In the genomic region with DNA sequence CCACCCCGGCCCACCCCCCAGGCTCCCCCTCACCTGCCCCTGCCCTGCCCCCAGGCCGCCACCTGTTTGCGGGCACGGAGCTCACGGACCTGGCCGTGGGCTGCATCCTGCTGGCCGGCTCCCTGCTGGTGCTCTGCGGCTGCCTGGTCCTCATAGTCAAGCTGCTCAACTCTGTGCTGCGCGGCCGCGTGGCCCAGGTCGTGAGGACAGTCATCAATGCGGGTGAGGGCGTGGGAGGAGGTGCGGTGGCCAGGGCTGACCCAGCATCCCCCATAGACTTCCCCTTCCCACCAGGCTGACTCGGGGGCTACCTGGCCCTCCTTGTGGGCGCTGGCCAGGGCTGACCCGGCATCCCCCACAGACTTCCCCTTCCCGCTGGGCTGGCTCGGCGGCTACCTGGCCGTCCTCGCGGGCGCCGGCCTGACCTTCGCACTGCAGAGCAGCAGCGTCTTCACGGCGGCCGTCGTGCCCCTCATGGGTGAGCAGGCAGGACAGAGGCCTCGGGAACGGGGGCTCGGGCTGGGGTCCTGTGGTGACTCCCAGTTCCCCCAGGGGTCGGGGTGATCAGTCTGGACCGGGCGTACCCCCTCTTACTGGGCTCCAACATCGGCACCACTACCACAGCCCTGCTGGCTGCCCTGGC, we compare ENCODE assay signal across 1 cellular context.
A peak's percentile ranks its signal among the peaks of the same experiment; 100 is the strongest.
TF ChIP-seq lines count a peak whose summit lies in the region.

No MANE protein-coding gene starts in this region.

TF ChIP-seq in HepG2, 621 proteins besides CTCF, POLR2A, EP300 and RAD21 (continues in another document):
- TF ChIP-seq SRY (CRISPR knock-in tag; IDR thresholded peaks at IDR 0.05) (0 out of 2 replicates have a peak, but pooled peaks have one; percentile 25), ZFP36L1 (CRISPR knock-in tag; IDR thresholded peaks at IDR 0.05) (no peak), EHMT2 (IDR thresholded peaks at IDR 0.05; ENCODE audit: borderline replicate concordance, low read depth, low read length) (no peak), ZC3H13 (CRISPR knock-in tag; IDR thresholded peaks at IDR 0.05) (peak; percentile 76), ZNF17 (CRISPR knock-in tag; IDR thresholded peaks at IDR 0.05) (no peak), HNRNPLL (IDR thresholded peaks at IDR 0.05; ENCODE audit: low read depth, low read length, poor library complexity, severe bottlenecking) (peak; percentile 16), MAZ (IDR thresholded peaks at IDR 0.05; ENCODE audit: borderline replicate concordance, low read depth, low read length) (no peak), MAZ (CRISPR knock-in tag; IDR thresholded peaks at IDR 0.05; ENCODE audit: low read depth) (peak; percentile 35; the same call in 1 of the 2 replicates), TBX2 (CRISPR knock-in tag; IDR thresholded peaks at IDR 0.05; ENCODE audit: borderline replicate concordance) (no peak; the same call in 1 of the 2 replicates), POGZ (CRISPR knock-in tag; IDR thresholded peaks at IDR 0.05) (no peak), AGO2 (optimal IDR thresholded peaks at IDR 0.05; ENCODE audit: low read depth, low read length) (peak; percentile 38), HOXA9 (CRISPR knock-in tag; IDR thresholded peaks at IDR 0.05; ENCODE audit: borderline replicate concordance) (peak; percentile 49; the same call in 1 of the 2 replicates), RBFOX2 (IDR thresholded peaks at IDR 0.05; ENCODE audit: low read depth, low read length) (peak; percentile 68), ZNF629 (CRISPR knock-in tag; conservative IDR thresholded peaks at IDR 0.05) (0 out of 2 replicates have a peak, but pooled peaks have one; percentile 14), AKAP8 (CRISPR knock-in tag; IDR thresholded peaks at IDR 0.05) (peak; percentile 56; the same call in 1 of the 2 replicates), ZNF382 (CRISPR knock-in tag; IDR thresholded peaks at IDR 0.05; ENCODE audit: borderline replicate concordance) (no peak), IKZF1 (IDR thresholded peaks at IDR 0.05) (no peak), ZSCAN25 (CRISPR knock-in tag; IDR thresholded peaks at IDR 0.05) (0 out of 2 replicates have a peak, but pooled peaks have one; percentile 59), ZNF451 (CRISPR knock-in tag; IDR thresholded peaks at IDR 0.05) (no peak), MTA3 (CRISPR knock-in tag; IDR thresholded peaks at IDR 0.05) (no peak), KMT2A (CRISPR knock-in tag; IDR thresholded peaks at IDR 0.05) (0 out of 2 replicates have a peak, but pooled peaks have one; percentile 14), ZNF891 (CRISPR knock-in tag; IDR thresholded peaks at IDR 0.05) (0 out of 2 replicates have a peak, but pooled peaks have one; percentile 27), FOXC1 (CRISPR knock-in tag; IDR thresholded peaks at IDR 0.05; ENCODE audit: borderline replicate concordance) (0 out of 2 replicates have a peak, but pooled peaks have one; percentile 27), ZMYM4 (CRISPR knock-in tag; IDR thresholded peaks at IDR 0.05) (0 out of 2 replicates have a peak, but pooled peaks have one; percentile 17), ZNF10 (CRISPR knock-in tag; IDR thresholded peaks at IDR 0.05; ENCODE audit: borderline replicate concordance, low read depth) (no peak), FOXK1 (CRISPR knock-in tag; IDR thresholded peaks at IDR 0.05; ENCODE audit: borderline replicate concordance, low read depth) (no peak), ZFP36 (IDR thresholded peaks at IDR 0.05; ENCODE audit: borderline replicate concordance, low read depth, low read length, partially characterized antibody) (no peak), HDAC1 (CRISPR knock-in tag; IDR thresholded peaks at IDR 0.05) (peak; percentile 18; the same call in 1 of the 2 replicates), JDP2 (CRISPR knock-in tag; IDR thresholded peaks at IDR 0.05; ENCODE audit: borderline replicate concordance) (no peak), NFKB2 (CRISPR knock-in tag; IDR thresholded peaks at IDR 0.05; ENCODE audit: borderline replicate concordance) (0 out of 2 replicates have a peak, but pooled peaks have one; percentile 25), ZFP90 (CRISPR knock-in tag; IDR thresholded peaks at IDR 0.05; ENCODE audit: borderline replicate concordance) (no peak), ZNF263 (CRISPR knock-in tag; IDR thresholded peaks at IDR 0.05) (0 out of 2 replicates have a peak, but pooled peaks have one; percentile 31), ZNF773 (CRISPR knock-in tag; IDR thresholded peaks at IDR 0.05; ENCODE audit: borderline replicate concordance) (no peak), HOXA3 (CRISPR knock-in tag; IDR thresholded peaks at IDR 0.05) (0 out of 2 replicates have a peak, but pooled peaks have one; percentile 46), SOX6 (IDR thresholded peaks at IDR 0.05) (no peak), SOX6 (CRISPR knock-in tag; IDR thresholded peaks at IDR 0.05) (no peak), NFATC3 (CRISPR knock-in tag; IDR thresholded peaks at IDR 0.05) (no peak), ZBTB7B (CRISPR knock-in tag; IDR thresholded peaks at IDR 0.05) (peak; percentile 31; the same call in 1 of the 2 replicates)
- TF ChIP-seq, protein P1, sequence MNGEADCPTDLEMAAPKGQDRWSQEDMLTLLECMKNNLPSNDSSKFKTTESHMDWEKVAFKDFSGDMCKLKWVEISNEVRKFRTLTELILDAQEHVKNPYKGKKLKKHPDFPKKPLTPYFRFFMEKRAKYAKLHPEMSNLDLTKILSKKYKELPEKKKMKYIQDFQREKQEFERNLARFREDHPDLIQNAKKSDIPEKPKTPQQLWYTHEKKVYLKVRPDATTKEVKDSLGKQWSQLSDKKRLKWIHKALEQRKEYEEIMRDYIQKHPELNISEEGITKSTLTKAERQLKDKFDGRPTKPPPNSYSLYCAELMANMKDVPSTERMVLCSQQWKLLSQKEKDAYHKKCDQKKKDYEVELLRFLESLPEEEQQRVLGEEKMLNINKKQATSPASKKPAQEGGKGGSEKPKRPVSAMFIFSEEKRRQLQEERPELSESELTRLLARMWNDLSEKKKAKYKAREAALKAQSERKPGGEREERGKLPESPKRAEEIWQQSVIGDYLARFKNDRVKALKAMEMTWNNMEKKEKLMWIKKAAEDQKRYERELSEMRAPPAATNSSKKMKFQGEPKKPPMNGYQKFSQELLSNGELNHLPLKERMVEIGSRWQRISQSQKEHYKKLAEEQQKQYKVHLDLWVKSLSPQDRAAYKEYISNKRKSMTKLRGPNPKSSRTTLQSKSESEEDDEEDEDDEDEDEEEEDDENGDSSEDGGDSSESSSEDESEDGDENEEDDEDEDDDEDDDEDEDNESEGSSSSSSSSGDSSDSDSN (CRISPR knock-in tag; IDR thresholded peaks at IDR 0.05), result peak; percentile 59; the same call in 1 of the 2 replicates
- TF ChIP-seq, protein P2, sequence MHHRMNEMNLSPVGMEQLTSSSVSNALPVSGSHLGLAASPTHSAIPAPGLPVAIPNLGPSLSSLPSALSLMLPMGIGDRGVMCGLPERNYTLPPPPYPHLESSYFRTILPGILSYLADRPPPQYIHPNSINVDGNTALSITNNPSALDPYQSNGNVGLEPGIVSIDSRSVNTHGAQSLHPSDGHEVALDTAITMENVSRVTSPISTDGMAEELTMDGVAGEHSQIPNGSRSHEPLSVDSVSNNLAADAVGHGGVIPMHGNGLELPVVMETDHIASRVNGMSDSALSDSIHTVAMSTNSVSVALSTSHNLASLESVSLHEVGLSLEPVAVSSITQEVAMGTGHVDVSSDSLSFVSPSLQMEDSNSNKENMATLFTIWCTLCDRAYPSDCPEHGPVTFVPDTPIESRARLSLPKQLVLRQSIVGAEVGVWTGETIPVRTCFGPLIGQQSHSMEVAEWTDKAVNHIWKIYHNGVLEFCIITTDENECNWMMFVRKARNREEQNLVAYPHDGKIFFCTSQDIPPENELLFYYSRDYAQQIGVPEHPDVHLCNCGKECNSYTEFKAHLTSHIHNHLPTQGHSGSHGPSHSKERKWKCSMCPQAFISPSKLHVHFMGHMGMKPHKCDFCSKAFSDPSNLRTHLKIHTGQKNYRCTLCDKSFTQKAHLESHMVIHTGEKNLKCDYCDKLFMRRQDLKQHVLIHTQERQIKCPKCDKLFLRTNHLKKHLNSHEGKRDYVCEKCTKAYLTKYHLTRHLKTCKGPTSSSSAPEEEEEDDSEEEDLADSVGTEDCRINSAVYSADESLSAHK (CRISPR knock-in tag; IDR thresholded peaks at IDR 0.05; ENCODE audit: borderline replicate concordance), result no peak
- TF ChIP-seq, protein P3, sequence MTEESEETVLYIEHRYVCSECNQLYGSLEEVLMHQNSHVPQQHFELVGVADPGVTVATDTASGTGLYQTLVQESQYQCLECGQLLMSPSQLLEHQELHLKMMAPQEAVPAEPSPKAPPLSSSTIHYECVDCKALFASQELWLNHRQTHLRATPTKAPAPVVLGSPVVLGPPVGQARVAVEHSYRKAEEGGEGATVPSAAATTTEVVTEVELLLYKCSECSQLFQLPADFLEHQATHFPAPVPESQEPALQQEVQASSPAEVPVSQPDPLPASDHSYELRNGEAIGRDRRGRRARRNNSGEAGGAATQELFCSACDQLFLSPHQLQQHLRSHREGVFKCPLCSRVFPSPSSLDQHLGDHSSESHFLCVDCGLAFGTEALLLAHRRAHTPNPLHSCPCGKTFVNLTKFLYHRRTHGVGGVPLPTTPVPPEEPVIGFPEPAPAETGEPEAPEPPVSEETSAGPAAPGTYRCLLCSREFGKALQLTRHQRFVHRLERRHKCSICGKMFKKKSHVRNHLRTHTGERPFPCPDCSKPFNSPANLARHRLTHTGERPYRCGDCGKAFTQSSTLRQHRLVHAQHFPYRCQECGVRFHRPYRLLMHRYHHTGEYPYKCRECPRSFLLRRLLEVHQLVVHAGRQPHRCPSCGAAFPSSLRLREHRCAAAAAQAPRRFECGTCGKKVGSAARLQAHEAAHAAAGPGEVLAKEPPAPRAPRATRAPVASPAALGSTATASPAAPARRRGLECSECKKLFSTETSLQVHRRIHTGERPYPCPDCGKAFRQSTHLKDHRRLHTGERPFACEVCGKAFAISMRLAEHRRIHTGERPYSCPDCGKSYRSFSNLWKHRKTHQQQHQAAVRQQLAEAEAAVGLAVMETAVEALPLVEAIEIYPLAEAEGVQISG (CRISPR knock-in tag; IDR thresholded peaks at IDR 0.05), result peak; percentile 47; the same call in 1 of the 2 replicates
- TF ChIP-seq, protein P4, sequence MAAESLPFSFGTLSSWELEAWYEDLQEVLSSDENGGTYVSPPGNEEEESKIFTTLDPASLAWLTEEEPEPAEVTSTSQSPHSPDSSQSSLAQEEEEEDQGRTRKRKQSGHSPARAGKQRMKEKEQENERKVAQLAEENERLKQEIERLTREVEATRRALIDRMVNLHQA (CRISPR knock-in tag; IDR thresholded peaks at IDR 0.05), result no peak
- TF ChIP-seq, protein P5, sequence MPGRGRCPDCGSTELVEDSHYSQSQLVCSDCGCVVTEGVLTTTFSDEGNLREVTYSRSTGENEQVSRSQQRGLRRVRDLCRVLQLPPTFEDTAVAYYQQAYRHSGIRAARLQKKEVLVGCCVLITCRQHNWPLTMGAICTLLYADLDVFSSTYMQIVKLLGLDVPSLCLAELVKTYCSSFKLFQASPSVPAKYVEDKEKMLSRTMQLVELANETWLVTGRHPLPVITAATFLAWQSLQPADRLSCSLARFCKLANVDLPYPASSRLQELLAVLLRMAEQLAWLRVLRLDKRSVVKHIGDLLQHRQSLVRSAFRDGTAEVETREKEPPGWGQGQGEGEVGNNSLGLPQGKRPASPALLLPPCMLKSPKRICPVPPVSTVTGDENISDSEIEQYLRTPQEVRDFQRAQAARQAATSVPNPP (CRISPR knock-in tag; IDR thresholded peaks at IDR 0.05), result no peak
- TF ChIP-seq, protein P6, sequence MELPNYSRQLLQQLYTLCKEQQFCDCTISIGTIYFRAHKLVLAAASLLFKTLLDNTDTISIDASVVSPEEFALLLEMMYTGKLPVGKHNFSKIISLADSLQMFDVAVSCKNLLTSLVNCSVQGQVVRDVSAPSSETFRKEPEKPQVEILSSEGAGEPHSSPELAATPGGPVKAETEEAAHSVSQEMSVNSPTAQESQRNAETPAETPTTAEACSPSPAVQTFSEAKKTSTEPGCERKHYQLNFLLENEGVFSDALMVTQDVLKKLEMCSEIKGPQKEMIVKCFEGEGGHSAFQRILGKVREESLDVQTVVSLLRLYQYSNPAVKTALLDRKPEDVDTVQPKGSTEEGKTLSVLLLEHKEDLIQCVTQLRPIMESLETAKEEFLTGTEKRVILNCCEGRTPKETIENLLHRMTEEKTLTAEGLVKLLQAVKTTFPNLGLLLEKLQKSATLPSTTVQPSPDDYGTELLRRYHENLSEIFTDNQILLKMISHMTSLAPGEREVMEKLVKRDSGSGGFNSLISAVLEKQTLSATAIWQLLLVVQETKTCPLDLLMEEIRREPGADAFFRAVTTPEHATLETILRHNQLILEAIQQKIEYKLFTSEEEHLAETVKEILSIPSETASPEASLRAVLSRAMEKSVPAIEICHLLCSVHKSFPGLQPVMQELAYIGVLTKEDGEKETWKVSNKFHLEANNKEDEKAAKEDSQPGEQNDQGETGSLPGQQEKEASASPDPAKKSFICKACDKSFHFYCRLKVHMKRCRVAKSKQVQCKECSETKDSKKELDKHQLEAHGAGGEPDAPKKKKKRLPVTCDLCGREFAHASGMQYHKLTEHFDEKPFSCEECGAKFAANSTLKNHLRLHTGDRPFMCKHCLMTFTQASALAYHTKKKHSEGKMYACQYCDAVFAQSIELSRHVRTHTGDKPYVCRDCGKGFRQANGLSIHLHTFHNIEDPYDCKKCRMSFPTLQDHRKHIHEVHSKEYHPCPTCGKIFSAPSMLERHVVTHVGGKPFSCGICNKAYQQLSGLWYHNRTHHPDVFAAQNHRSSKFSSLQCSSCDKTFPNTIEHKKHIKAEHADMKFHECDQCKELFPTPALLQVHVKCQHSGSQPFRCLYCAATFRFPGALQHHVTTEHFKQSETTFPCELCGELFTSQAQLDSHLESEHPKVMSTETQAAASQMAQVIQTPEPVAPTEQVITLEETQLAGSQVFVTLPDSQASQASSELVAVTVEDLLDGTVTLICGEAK (IDR thresholded peaks at IDR 0.05), result no peak
- TF ChIP-seq, protein P6 (CRISPR knock-in tag; IDR thresholded peaks at IDR 0.05), result peak; percentile 43; the same call in 1 of the 2 replicates
